In genomic region chr12:52151153-52151858, GRCh38 we compare ENCODE assay signal across 1 cellular context.
TF ChIP-seq lines count a peak whose summit lies in the region.

No MANE protein-coding gene starts in this region.

TF ChIP-seq in HepG2, 621 proteins besides CTCF, POLR2A, EP300 and RAD21 (continued from another document):
- TF ChIP-seq, protein P1, sequence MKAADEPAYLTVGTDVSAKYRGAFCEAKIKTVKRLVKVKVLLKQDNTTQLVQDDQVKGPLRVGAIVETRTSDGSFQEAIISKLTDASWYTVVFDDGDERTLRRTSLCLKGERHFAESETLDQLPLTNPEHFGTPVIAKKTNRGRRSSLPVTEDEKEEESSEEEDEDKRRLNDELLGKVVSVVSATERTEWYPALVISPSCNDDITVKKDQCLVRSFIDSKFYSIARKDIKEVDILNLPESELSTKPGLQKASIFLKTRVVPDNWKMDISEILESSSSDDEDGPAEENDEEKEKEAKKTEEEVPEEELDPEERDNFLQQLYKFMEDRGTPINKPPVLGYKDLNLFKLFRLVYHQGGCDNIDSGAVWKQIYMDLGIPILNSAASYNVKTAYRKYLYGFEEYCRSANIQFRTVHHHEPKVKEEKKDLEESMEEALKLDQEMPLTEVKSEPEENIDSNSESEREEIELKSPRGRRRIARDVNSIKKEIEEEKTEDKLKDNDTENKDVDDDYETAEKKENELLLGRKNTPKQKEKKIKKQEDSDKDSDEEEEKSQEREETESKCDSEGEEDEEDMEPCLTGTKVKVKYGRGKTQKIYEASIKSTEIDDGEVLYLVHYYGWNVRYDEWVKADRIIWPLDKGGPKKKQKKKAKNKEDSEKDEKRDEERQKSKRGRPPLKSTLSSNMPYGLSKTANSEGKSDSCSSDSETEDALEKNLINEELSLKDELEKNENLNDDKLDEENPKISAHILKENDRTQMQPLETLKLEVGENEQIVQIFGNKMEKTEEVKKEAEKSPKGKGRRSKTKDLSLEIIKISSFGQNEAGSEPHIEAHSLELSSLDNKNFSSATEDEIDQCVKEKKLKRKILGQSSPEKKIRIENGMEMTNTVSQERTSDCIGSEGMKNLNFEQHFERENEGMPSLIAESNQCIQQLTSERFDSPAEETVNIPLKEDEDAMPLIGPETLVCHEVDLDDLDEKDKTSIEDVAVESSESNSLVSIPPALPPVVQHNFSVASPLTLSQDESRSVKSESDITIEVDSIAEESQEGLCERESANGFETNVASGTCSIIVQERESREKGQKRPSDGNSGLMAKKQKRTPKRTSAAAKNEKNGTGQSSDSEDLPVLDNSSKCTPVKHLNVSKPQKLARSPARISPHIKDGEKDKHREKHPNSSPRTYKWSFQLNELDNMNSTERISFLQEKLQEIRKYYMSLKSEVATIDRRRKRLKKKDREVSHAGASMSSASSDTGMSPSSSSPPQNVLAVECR (CRISPR knock-in tag; IDR thresholded peaks at IDR 0.05; ENCODE audit: borderline replicate concordance): no peak
